ENCODE assay signal across 1 cellular context in the genomic region with DNA sequence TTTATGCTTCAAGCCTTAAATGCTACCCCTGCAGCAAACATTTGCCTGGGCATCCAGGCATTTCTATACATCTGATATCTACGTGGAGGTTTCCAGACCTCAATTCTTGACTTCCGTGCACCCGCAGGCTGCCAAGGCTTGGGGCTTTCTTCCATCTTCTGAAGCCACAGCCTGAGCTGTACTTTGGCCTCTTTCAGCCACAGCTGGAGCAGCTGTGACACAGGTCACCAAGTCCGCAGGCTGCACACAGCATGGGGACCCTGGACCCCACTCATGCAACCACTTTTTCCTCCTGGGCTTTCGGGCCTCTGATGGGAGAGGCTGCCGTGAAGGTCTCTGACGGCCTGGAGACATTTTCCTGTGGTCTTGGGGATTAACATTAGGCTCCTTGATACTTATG.
TF ChIP-seq lines count a peak whose summit lies in the region.

No MANE protein-coding gene starts in this region.

TF ChIP-seq in HepG2, 621 proteins besides CTCF, POLR2A, EP300 and RAD21 (continued from another document and continues in another):
- TF ChIP-seq, protein P1, sequence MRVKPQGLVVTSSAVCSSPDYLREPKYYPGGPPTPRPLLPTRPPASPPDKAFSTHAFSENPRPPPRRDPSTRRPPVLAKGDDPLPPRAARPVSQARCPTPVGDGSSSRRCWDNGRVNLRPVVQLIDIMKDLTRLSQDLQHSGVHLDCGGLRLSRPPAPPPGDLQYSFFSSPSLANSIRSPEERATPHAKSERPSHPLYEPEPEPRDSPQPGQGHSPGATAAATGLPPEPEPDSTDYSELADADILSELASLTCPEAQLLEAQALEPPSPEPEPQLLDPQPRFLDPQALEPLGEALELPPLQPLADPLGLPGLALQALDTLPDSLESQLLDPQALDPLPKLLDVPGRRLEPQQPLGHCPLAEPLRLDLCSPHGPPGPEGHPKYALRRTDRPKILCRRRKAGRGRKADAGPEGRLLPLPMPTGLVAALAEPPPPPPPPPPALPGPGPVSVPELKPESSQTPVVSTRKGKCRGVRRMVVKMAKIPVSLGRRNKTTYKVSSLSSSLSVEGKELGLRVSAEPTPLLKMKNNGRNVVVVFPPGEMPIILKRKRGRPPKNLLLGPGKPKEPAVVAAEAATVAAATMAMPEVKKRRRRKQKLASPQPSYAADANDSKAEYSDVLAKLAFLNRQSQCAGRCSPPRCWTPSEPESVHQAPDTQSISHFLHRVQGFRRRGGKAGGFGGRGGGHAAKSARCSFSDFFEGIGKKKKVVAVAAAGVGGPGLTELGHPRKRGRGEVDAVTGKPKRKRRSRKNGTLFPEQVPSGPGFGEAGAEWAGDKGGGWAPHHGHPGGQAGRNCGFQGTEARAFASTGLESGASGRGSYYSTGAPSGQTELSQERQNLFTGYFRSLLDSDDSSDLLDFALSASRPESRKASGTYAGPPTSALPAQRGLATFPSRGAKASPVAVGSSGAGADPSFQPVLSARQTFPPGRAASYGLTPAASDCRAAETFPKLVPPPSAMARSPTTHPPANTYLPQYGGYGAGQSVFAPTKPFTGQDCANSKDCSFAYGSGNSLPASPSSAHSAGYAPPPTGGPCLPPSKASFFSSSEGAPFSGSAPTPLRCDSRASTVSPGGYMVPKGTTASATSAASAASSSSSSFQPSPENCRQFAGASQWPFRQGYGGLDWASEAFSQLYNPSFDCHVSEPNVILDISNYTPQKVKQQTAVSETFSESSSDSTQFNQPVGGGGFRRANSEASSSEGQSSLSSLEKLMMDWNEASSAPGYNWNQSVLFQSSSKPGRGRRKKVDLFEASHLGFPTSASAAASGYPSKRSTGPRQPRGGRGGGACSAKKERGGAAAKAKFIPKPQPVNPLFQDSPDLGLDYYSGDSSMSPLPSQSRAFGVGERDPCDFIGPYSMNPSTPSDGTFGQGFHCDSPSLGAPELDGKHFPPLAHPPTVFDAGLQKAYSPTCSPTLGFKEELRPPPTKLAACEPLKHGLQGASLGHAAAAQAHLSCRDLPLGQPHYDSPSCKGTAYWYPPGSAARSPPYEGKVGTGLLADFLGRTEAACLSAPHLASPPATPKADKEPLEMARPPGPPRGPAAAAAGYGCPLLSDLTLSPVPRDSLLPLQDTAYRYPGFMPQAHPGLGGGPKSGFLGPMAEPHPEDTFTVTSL (CRISPR knock-in tag; IDR thresholded peaks at IDR 0.05; ENCODE audit: borderline replicate concordance): no peak
- TF ChIP-seq MBNL3 (CRISPR knock-in tag; conservative IDR thresholded peaks at IDR 0.05) (no peak), MZF1 (CRISPR knock-in tag; IDR thresholded peaks at IDR 0.05; ENCODE audit: borderline replicate concordance) (no peak), KLF11 (CRISPR knock-in tag; IDR thresholded peaks at IDR 0.05) (no peak), HOXD1 (CRISPR knock-in tag; IDR thresholded peaks at IDR 0.05) (no peak), SMARCE1 (IDR thresholded peaks at IDR 0.05; ENCODE audit: borderline replicate concordance) (no peak), ZNF343 (CRISPR knock-in tag; IDR thresholded peaks at IDR 0.05) (no peak), MTA1 (CRISPR knock-in tag; IDR thresholded peaks at IDR 0.05; ENCODE audit: borderline replicate concordance) (peak; percentile 65; the same call in 1 of the 2 replicates), MIXL1 (CRISPR knock-in tag; IDR thresholded peaks at IDR 0.05) (no peak), ZBTB42 (CRISPR knock-in tag; IDR thresholded peaks at IDR 0.05) (peak; percentile 85; the same call in 1 of the 2 replicates), IRF2 (CRISPR knock-in tag; IDR thresholded peaks at IDR 0.05) (no peak), HOXA9 (CRISPR knock-in tag; IDR thresholded peaks at IDR 0.05; ENCODE audit: borderline replicate concordance) (no peak), SALL1 (CRISPR knock-in tag; IDR thresholded peaks at IDR 0.05) (peak; percentile 20; the same call in 1 of the 2 replicates), CENPX (CRISPR knock-in tag; IDR thresholded peaks at IDR 0.05) (no peak), SP2 (CRISPR knock-in tag; IDR thresholded peaks at IDR 0.05) (no peak), TCF7 (IDR thresholded peaks at IDR 0.05; ENCODE audit: low read depth) (no peak), TARDBP (CRISPR knock-in tag; IDR thresholded peaks at IDR 0.05) (no peak), BCL6 (CRISPR knock-in tag; IDR thresholded peaks at IDR 0.05) (no peak), ZNF337 (CRISPR knock-in tag; IDR thresholded peaks at IDR 0.05; ENCODE audit: borderline replicate concordance, low read depth) (no peak), ZNF256 (CRISPR knock-in tag; conservative IDR thresholded peaks at IDR 0.05) (no peak), ZNF549 (CRISPR knock-in tag; IDR thresholded peaks at IDR 0.05) (0 out of 2 replicates have a peak, but pooled peaks have one; percentile 55), CCDC6 (CRISPR knock-in tag; IDR thresholded peaks at IDR 0.05) (no peak), MED13 (CRISPR knock-in tag; IDR thresholded peaks at IDR 0.05) (no peak), ZMYM4 (CRISPR knock-in tag; IDR thresholded peaks at IDR 0.05) (peak; percentile 63)
- TF ChIP-seq, protein P2, sequence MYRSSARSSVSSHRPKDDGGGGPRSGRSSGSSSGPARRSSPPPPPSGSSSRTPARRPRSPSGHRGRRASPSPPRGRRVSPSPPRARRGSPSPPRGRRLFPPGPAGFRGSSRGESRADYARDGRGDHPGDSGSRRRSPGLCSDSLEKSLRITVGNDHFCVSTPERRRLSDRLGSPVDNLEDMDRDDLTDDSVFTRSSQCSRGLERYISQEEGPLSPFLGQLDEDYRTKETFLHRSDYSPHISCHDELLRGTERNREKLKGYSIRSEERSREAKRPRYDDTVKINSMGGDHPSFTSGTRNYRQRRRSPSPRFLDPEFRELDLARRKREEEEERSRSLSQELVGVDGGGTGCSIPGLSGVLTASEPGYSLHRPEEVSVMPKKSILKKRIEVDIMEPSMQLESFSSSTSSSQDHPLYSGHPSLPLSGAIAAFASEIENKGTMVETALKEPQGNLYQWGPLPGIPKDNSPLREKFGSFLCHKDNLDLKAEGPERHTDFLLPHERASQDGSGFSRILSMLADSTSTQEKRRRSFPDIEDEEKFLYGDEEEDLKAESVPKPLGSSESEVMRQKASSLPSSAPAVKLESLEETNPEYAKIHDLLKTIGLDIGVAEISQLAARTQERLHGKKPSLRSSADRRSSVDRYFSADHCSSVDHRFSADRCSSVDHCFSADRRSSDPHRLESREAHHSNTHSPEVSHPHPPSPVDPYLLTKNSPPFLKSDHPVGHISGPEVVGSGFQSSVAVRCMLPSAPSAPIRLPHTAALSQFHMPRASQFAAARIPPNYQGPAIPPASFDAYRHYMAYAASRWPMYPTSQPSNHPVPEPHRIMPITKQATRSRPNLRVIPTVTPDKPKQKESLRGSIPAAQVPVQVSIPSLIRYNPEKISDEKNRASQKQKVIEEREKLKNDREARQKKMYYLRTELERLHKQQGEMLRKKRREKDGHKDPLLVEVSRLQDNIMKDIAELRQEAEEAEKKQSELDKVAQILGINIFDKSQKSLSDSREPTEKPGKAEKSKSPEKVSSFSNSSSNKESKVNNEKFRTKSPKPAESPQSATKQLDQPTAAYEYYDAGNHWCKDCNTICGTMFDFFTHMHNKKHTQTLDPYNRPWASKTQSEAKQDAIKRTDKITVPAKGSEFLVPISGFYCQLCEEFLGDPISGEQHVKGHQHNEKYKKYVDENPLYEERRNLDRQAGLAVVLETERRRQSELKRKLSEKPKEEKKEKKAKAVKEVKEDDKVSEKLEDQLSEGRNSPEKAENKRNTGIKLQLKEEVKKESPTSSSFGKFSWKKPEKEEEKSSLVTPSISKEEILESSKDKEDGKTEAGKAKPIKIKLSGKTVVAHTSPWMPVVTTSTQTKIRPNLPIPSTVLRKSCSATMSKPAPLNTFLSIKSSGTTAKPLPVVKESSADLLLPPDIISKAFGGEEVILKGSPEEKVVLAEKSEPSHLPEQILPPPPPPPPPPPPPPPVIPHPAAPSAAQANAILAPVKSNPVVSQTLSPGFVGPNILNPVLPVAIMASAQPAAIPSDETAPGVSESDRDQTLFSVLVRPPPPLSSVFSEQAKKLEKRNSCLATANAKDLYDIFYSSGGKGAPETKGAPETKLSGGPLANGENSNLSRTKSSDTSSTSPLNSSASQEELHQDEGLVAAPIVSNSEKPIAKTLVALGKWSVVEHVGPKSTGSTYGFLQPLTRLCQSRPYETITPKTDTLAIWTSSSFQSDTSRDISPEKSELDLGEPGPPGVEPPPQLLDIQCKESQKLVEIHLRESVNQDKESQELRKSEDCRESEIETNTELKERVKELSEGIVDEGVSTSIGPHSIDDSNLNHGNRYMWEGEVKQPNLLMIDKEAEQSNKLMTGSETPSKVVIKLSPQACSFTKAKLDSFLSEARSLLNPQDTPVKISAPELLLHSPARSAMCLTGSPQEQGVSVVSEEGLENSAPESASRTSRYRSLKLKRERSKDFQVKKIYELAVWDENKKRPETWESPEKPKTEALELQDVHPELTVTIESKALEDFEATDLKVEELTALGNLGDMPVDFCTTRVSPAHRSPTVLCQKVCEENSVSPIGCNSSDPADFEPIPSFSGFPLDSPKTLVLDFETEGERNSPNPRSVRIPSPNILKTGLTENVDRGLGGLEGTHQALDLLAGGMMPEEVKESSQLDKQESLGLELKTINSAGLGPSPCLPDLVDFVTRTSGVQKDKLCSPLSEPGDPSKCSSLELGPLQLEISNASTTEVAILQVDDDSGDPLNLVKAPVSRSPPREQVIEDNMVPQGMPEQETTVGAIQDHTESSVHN (CRISPR knock-in tag; IDR thresholded peaks at IDR 0.05): no peak
- TF ChIP-seq, protein P3, sequence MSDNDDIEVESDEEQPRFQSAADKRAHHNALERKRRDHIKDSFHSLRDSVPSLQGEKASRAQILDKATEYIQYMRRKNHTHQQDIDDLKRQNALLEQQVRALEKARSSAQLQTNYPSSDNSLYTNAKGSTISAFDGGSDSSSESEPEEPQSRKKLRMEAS (IDR thresholded peaks at IDR 0.05): 0 out of 2 replicates have a peak, but pooled peaks have one; percentile 15
- TF ChIP-seq, protein P4, sequence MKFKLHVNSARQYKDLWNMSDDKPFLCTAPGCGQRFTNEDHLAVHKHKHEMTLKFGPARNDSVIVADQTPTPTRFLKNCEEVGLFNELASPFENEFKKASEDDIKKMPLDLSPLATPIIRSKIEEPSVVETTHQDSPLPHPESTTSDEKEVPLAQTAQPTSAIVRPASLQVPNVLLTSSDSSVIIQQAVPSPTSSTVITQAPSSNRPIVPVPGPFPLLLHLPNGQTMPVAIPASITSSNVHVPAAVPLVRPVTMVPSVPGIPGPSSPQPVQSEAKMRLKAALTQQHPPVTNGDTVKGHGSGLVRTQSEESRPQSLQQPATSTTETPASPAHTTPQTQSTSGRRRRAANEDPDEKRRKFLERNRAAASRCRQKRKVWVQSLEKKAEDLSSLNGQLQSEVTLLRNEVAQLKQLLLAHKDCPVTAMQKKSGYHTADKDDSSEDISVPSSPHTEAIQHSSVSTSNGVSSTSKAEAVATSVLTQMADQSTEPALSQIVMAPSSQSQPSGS (CRISPR knock-in tag; IDR thresholded peaks at IDR 0.05): no peak
- TF ChIP-seq, protein P5, sequence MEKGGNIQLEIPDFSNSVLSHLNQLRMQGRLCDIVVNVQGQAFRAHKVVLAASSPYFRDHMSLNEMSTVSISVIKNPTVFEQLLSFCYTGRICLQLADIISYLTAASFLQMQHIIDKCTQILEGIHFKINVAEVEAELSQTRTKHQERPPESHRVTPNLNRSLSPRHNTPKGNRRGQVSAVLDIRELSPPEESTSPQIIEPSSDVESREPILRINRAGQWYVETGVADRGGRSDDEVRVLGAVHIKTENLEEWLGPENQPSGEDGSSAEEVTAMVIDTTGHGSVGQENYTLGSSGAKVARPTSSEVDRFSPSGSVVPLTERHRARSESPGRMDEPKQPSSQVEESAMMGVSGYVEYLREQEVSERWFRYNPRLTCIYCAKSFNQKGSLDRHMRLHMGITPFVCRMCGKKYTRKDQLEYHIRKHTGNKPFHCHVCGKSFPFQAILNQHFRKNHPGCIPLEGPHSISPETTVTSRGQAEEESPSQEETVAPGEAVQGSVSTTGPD (CRISPR knock-in tag; IDR thresholded peaks at IDR 0.05): no peak
- TF ChIP-seq, protein P6, sequence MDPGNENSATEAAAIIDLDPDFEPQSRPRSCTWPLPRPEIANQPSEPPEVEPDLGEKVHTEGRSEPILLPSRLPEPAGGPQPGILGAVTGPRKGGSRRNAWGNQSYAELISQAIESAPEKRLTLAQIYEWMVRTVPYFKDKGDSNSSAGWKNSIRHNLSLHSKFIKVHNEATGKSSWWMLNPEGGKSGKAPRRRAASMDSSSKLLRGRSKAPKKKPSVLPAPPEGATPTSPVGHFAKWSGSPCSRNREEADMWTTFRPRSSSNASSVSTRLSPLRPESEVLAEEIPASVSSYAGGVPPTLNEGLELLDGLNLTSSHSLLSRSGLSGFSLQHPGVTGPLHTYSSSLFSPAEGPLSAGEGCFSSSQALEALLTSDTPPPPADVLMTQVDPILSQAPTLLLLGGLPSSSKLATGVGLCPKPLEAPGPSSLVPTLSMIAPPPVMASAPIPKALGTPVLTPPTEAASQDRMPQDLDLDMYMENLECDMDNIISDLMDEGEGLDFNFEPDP (CRISPR knock-in tag; conservative IDR thresholded peaks at IDR 0.05): no peak
- TF ChIP-seq, protein P7, sequence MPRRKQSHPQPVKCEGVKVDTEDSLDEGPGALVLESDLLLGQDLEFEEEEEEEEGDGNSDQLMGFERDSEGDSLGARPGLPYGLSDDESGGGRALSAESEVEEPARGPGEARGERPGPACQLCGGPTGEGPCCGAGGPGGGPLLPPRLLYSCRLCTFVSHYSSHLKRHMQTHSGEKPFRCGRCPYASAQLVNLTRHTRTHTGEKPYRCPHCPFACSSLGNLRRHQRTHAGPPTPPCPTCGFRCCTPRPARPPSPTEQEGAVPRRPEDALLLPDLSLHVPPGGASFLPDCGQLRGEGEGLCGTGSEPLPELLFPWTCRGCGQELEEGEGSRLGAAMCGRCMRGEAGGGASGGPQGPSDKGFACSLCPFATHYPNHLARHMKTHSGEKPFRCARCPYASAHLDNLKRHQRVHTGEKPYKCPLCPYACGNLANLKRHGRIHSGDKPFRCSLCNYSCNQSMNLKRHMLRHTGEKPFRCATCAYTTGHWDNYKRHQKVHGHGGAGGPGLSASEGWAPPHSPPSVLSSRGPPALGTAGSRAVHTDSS (CRISPR knock-in tag; conservative IDR thresholded peaks at IDR 0.05): no peak
